Comparison of ENCODE assay signal across 1 cellular context in genomic region chr20:31673943-31674463, GRCh38.
TF ChIP-seq lines count a peak whose summit lies in the region.

No MANE protein-coding gene starts in this region.

TF ChIP-seq in GM23338, 12 proteins besides CTCF, POLR2A, EP300 and RAD21:
- no peak for TF ChIP-seq REST (IDR thresholded peaks at IDR 0.05; ENCODE audit: unreplicated experiment)
- no peak for TF ChIP-seq EZH2 (IDR thresholded peaks at IDR 0.05; ENCODE audit: low read depth, unreplicated experiment)
- TF ChIP-seq ETS1 (IDR thresholded peaks at IDR 0.05) = no peak
- no peak for TF ChIP-seq STAT1 (IDR thresholded peaks at IDR 0.05; ENCODE audit: unreplicated experiment)
- TF ChIP-seq POLR2AphosphoS5 (IDR thresholded peaks at IDR 0.05; ENCODE audit: low read depth) = no peak
- TF ChIP-seq JUNB (IDR thresholded peaks at IDR 0.05; ENCODE audit: unreplicated experiment) = no peak
- TF ChIP-seq NANOG (IDR thresholded peaks at IDR 0.05; ENCODE audit: borderline replicate concordance) = no peak
- TF ChIP-seq ZNF462 (CRISPR knock-in tag; IDR thresholded peaks at IDR 0.05) = no peak
- no peak for TF ChIP-seq CREB1 (CRISPR knock-in tag; IDR thresholded peaks at IDR 0.05; ENCODE audit: low read depth)
- TF ChIP-seq EZH2phosphoT487 (IDR thresholded peaks at IDR 0.05; ENCODE audit: unreplicated experiment) = no peak
- no peak for TF ChIP-seq ZNF114 (CRISPR knock-in tag; IDR thresholded peaks at IDR 0.05)
- no peak for TF ChIP-seq ZNF331 (CRISPR knock-in tag; IDR thresholded peaks at IDR 0.05; ENCODE audit: low read depth)
